Comparison of ENCODE assay signal across 2 cellular contexts in the genomic region with DNA sequence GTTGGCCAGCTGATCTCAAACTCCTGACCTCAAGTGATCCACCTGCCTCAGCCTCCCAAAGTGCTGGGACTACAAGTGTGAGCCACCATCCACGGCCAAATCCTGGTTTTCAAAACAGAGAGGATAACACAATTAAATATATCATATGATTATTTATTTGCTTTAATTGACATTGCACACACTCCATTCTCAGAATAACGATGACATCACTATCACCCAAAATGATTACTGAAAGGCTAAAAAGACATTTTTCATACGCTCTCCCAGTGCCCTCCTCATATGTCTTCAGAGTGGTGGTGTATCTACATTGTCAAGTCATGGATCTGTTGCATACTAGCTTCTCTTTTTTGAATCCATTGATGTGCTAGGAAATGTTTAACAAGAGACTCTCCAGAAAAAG.
A peak's percentile ranks its signal among the peaks of the same experiment; 100 is the strongest.
TF ChIP-seq lines count a peak whose summit lies in the region.

No MANE protein-coding gene starts in this region.

TF ChIP-seq in HepG2, 621 proteins besides CTCF, POLR2A, EP300 and RAD21:
- TF ChIP-seq ZNF670 (CRISPR knock-in tag; IDR thresholded peaks at IDR 0.05; ENCODE audit: borderline replicate concordance) = no peak
- TF ChIP-seq CREB1 (IDR thresholded peaks at IDR 0.05) = peak; percentile 57; the same call in 1 of the 2 replicates
- no peak for TF ChIP-seq CREB1 (CRISPR knock-in tag; IDR thresholded peaks at IDR 0.05)
- TF ChIP-seq, protein P1, sequence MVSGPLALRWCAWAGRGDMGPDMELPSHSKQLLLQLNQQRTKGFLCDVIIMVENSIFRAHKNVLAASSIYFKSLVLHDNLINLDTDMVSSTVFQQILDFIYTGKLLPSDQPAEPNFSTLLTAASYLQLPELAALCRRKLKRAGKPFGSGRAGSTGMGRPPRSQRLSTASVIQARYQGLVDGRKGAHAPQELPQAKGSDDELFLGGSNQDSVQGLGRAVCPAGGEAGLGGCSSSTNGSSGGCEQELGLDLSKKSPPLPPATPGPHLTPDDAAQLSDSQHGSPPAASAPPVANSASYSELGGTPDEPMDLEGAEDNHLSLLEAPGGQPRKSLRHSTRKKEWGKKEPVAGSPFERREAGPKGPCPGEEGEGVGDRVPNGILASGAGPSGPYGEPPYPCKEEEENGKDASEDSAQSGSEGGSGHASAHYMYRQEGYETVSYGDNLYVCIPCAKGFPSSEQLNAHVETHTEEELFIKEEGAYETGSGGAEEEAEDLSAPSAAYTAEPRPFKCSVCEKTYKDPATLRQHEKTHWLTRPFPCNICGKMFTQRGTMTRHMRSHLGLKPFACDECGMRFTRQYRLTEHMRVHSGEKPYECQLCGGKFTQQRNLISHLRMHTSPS (CRISPR knock-in tag; IDR thresholded peaks at IDR 0.05; ENCODE audit: low read depth) = no peak
- no peak for TF ChIP-seq ZNF777 (CRISPR knock-in tag; IDR thresholded peaks at IDR 0.05)
- TF ChIP-seq ATF7 (IDR thresholded peaks at IDR 0.05) = peak; percentile 93
- no peak for TF ChIP-seq ATF7 (CRISPR knock-in tag; IDR thresholded peaks at IDR 0.05)
- no peak for TF ChIP-seq TP53 (CRISPR knock-in tag; conservative IDR thresholded peaks at IDR 0.05)

TF ChIP-seq in K562, 482 proteins besides CTCF, POLR2A, EP300 and RAD21:
- TF ChIP-seq, protein P2, sequence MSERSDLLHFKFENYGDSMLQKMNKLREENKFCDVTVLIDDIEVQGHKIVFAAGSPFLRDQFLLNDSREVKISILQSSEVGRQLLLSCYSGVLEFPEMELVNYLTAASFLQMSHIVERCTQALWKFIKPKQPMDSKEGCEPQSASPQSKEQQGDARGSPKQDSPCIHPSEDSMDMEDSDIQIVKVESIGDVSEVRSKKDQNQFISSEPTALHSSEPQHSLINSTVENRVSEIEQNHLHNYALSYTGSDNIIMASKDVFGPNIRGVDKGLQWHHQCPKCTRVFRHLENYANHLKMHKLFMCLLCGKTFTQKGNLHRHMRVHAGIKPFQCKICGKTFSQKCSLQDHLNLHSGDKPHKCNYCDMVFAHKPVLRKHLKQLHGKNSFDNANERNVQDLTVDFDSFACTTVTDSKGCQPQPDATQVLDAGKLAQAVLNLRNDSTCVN (CRISPR knock-in tag; IDR thresholded peaks at IDR 0.05) = no peak
- TF ChIP-seq, protein P3, sequence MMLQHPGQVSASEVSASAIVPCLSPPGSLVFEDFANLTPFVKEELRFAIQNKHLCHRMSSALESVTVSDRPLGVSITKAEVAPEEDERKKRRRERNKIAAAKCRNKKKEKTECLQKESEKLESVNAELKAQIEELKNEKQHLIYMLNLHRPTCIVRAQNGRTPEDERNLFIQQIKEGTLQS (IDR thresholded peaks at IDR 0.05) = 0 out of 2 replicates have a peak, but pooled peaks have one; percentile 15
- TF ChIP-seq, protein P3 (CRISPR knock-in tag; conservative IDR thresholded peaks at IDR 0.05) = no peak
